Comparison of ENCODE assay signal across 1 cellular context in the genomic region with DNA sequence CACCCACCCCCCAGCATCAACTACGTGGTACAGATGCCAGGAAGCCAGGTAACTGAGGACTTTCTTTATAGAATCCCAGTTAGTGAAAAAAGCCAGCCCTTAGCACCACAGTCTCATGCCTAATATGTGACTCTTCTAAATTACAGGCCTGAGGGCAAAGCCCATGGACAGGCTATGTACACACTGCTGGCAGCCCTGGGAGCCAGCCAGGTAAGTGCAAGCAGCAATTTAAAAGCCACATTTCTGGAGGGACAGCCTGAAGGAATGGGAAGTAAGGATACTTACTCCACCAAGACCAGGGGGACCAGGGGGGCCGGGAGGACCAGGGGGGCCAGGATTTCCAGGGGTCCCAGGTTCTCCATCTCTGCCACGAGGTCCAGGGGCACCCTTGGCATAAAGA.
TF ChIP-seq lines count a peak whose summit lies in the region.

No MANE protein-coding gene starts in this region.

TF ChIP-seq in HepG2, 621 proteins besides CTCF, POLR2A, EP300 and RAD21:
- TF ChIP-seq RAD51 (IDR thresholded peaks at IDR 0.05; ENCODE audit: borderline replicate concordance) (no peak), ZNF292 (CRISPR knock-in tag; IDR thresholded peaks at IDR 0.05; ENCODE audit: borderline replicate concordance, low read depth) (no peak), CAMTA2 (CRISPR knock-in tag; IDR thresholded peaks at IDR 0.05; ENCODE audit: borderline replicate concordance) (no peak), HCFC1 (IDR thresholded peaks at IDR 0.05; ENCODE audit: low read depth, low read length) (no peak), XBP1 (CRISPR knock-in tag; IDR thresholded peaks at IDR 0.05) (no peak), SNAPC2 (CRISPR knock-in tag; IDR thresholded peaks at IDR 0.05) (no peak), ZFP36 (IDR thresholded peaks at IDR 0.05; ENCODE audit: borderline replicate concordance, low read depth, low read length, partially characterized antibody) (no peak), KMT2A (CRISPR knock-in tag; IDR thresholded peaks at IDR 0.05) (no peak), ARNT2 (CRISPR knock-in tag; IDR thresholded peaks at IDR 0.05; ENCODE audit: low read depth) (no peak), ZNF10 (CRISPR knock-in tag; IDR thresholded peaks at IDR 0.05; ENCODE audit: borderline replicate concordance, low read depth) (no peak), ZNF569 (CRISPR knock-in tag; IDR thresholded peaks at IDR 0.05; ENCODE audit: borderline replicate concordance) (no peak)
- TF ChIP-seq, protein P1, sequence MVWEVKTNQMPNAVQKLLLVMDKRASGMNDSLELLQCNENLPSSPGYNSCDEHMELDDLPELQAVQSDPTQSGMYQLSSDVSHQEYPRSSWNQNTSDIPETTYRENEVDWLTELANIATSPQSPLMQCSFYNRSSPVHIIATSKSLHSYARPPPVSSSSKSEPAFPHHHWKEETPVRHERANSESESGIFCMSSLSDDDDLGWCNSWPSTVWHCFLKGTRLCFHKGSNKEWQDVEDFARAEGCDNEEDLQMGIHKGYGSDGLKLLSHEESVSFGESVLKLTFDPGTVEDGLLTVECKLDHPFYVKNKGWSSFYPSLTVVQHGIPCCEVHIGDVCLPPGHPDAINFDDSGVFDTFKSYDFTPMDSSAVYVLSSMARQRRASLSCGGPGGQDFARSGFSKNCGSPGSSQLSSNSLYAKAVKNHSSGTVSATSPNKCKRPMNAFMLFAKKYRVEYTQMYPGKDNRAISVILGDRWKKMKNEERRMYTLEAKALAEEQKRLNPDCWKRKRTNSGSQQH (CRISPR knock-in tag; IDR thresholded peaks at IDR 0.05; ENCODE audit: low read depth): no peak
- TF ChIP-seq, protein P2, sequence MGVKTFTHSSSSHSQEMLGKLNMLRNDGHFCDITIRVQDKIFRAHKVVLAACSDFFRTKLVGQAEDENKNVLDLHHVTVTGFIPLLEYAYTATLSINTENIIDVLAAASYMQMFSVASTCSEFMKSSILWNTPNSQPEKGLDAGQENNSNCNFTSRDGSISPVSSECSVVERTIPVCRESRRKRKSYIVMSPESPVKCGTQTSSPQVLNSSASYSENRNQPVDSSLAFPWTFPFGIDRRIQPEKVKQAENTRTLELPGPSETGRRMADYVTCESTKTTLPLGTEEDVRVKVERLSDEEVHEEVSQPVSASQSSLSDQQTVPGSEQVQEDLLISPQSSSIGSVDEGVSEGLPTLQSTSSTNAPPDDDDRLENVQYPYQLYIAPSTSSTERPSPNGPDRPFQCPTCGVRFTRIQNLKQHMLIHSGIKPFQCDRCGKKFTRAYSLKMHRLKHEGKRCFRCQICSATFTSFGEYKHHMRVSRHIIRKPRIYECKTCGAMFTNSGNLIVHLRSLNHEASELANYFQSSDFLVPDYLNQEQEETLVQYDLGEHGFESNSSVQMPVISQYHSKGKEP (CRISPR knock-in tag; IDR thresholded peaks at IDR 0.05): no peak
- TF ChIP-seq, protein P3, sequence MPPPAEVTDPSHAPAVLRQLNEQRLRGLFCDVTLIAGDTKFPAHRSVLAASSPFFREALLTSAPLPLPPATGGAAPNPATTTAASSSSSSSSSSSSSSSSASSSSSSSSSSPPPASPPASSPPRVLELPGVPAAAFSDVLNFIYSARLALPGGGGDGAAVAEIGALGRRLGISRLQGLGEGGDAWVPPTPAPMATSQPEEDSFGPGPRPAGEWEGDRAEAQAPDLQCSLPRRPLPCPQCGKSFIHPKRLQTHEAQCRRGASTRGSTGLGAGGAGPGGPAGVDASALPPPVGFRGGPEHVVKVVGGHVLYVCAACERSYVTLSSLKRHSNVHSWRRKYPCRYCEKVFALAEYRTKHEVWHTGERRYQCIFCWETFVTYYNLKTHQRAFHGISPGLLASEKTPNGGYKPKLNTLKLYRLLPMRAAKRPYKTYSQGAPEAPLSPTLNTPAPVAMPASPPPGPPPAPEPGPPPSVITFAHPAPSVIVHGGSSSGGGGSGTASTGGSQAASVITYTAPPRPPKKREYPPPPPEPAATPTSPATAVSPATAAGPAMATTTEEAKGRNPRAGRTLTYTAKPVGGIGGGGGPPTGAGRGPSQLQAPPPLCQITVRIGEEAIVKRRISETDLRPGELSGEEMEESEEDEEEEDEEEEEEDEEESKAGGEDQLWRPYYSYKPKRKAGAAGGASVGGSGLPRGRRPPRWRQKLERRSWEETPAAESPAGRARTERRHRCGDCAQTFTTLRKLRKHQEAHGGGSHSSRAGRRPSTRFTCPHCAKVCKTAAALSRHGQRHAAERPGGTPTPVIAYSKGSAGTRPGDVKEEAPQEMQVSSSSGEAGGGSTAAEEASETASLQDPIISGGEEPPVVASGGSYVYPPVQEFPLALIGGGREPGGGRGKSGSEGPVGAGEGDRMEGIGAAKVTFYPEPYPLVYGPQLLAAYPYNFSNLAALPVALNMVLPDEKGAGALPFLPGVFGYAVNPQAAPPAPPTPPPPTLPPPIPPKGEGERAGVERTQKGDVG (CRISPR knock-in tag; IDR thresholded peaks at IDR 0.05; ENCODE audit: borderline replicate concordance): no peak
